ENCODE assay signal across 9 cellular contexts in the genomic region with DNA sequence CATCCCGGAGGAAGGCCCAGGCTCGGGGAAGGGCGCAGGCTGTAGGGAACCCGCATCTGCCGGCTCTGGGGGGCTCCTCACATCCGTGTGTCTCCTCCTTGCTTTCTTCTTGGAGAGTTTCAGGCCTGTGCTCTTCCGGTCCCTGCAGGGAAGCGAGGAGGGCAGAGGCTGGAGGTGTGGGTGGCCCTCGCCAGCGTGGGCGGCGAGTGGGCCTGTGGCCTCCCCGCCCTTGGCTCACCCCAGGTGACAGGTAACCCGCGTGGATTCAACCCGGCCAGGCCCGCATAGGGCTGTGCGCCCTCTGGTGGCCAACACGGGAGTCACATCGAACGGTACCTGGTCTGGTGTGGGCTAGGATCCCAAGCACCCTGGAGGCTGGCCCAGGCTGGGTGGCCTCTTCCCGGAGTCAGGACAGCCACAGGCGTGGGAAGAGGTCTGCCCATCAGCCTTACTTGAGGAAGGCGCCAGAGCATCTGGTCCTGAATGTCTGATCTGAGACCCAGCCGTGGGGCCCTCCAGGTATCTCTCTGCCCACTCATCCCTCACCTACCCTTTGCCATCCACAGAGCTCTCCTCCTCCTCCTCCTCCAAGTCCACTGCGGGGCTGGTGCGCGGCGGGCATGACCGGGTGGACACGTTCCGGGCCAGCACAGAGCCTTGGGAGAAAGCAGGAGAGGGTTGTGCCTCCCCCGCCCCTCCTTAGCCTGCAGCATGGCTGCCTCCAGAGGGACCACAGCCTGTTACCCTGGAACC. TPM values are rescaled to one million over a fixed set of nuclear protein-coding genes. Genes with fewer than 3 reads are reported as not detected.
A peak's percentile ranks its signal among the peaks of the same experiment; 100 is the strongest.
DNase-seq lines count a peak whose midpoint lies in the region; ATAC-seq, FAIRE-seq and TF ChIP-seq lines count a peak whose summit lies in the region.
"Had no signal": no experiment of that assay in that cellular context is flagged by ENCODE, and none has a peak within 500 bp of the region (broad histone marks: within the 10 kb centered on the region; RNA-seq: fewer than 3 reads in every experiment).

No MANE protein-coding gene starts in this region.

- no peak overlapping the region for H3K4me2 ChIP-seq in Karpas-422 (ENCODE audit: low read depth, low read length, poor library complexity, severe bottlenecking)
- H3K4me2 ChIP-seq: BLaER1 had no signal

- DNase-seq in NCI-H1436 (lab: John Stamatoyannopoulos, UW) (peak; percentile 45), NCI-H1436 treated with DMSO at 0.1 percent for 48 hours (lab: John Stamatoyannopoulos, UW) (no peak), Karpas-422 (peak; percentile 84), bronchial epithelial cell (ENCODE audit: low read depth) (peak; percentile 41), left lobe of liver (ENCODE audit: low spot score) (peak; percentile 82), GOT3 (lab: John Stamatoyannopoulos, UW) (no peak)
- peak; percentile 62 to 65 (median 64) for DNase-seq in activated CD4-positive, CD25-positive, alpha-beta regulatory T cell (lab: John Stamatoyannopoulos, UW)
- DNase-seq in stimulated activated CD4-positive, alpha-beta T cell treated with anti-CD3 and anti-CD28 coated beads, TNF-alpha, amount 100 ng/mL, for 48 hours (ENCODE audit: low read depth in 3 of 3), result peak in 2 of 3 donors; percentile 60 to 65

- H3K36me3 ChIP-seq in Karpas-422 (ENCODE audit: insufficient read depth, low read length), result no peaks in the 10 kb centered on the region
- peaks cover 34% of the 10 kb centered on the region for H3K36me3 ChIP-seq in bronchial epithelial cell (ENCODE audit: control insufficient read depth, insufficient read depth, low read length)
- H3K36me3 ChIP-seq: BLaER1 had no signal

- H3K4me1 ChIP-seq in Karpas-422 (ENCODE audit: low read length), result 0 out of 2 replicates have a peak, but pooled peaks cover 2% of the 10 kb centered on the region
- H3K4me1 ChIP-seq: BLaER1 had no signal

- no peaks in the 10 kb centered on the region for H3K9me3 ChIP-seq in Karpas-422 (ENCODE audit: low read length)
- H3K9me3 ChIP-seq: BLaER1 had no signal

- no peaks in the 10 kb centered on the region for H3K9me2 ChIP-seq in Karpas-422 (replicated peaks; ENCODE audit: insufficient read depth, low read length)

- H3K4me3 ChIP-seq in Karpas-422 (ENCODE audit: low read length) (no peak overlapping the region), bronchial epithelial cell (ENCODE audit: low read depth, low read length) (no peak overlapping the region)
- H3K4me3 ChIP-seq: BLaER1 had no signal

- no peak overlapping the region for H3K9ac ChIP-seq in Karpas-422 (ENCODE audit: low read length)
- H3K9ac ChIP-seq: BLaER1 had no signal

- no peak overlapping the region for H2AFZ ChIP-seq in Karpas-422 (ENCODE audit: low read length)

- 0 out of 2 replicates have a peak, but pooled peaks cover 4% of the 10 kb centered on the region for H4K20me1 ChIP-seq in Karpas-422 (ENCODE audit: insufficient read depth, low read depth, low read length)
- H4K20me1 ChIP-seq: BLaER1 had no signal

- H3K27me3 ChIP-seq in Karpas-422 (ENCODE audit: low read length), result no peaks in the 10 kb centered on the region
- no peaks in the 10 kb centered on the region for H3K27me3 ChIP-seq in bronchial epithelial cell (ENCODE audit: control insufficient read depth, insufficient read depth, low read length)
- H3K27me3 ChIP-seq: BLaER1 had no signal

- no peaks in the 10 kb centered on the region for H3K79me2 ChIP-seq in Karpas-422 (ENCODE audit: low read length)

- H3K27ac ChIP-seq in Karpas-422 (ENCODE audit: low read length), result no peak overlapping the region
- H3K27ac ChIP-seq: BLaER1 had no signal

- ATAC-seq in left lobe of liver, result peak; percentile 86

- peak; percentile 97 for TF ChIP-seq CTCF in bronchial epithelial cell (IDR thresholded peaks at IDR 0.05; ENCODE audit: insufficient read depth, low read length, severe bottlenecking)

- no peak for FAIRE-seq in bronchial epithelial cell (lab: Jason Lieb, UNC)

RNA-seq across cellular contexts. Expression of gene TNFRSF25, which starts 9.6 kb away (rescaled TPM):
- 0.58 TPM in 1 of 2 replicates, not detected in the other for total RNA-seq in Karpas-422 (2014; rRNA removed; shearing (Covaris generic); ENCODE audit: low replicate concordance)
- total RNA-seq in bronchial epithelial cell (20.5 and 30.3 TPM in 2 replicates), left lobe of liver (2.1 TPM)

RNA-seq across cellular contexts. Expression of gene PLEKHG5, which starts 15.9 kb away (rescaled TPM):
- total RNA-seq in Karpas-422 (2014; rRNA removed; shearing (Covaris generic); ENCODE audit: low replicate concordance), result 0.25 TPM in 1 of 2 replicates, not detected in the other
- 42.9 and 45.2 TPM in 2 replicates for total RNA-seq in bronchial epithelial cell
- total RNA-seq in left lobe of liver, result 1.1 TPM

RNA-seq across cellular contexts. Expression of gene ESPN, which starts 51.0 kb away (rescaled TPM):
- not detected in 2 replicates for total RNA-seq in Karpas-422 (2014; rRNA removed; shearing (Covaris generic); ENCODE audit: low replicate concordance)
- total RNA-seq in bronchial epithelial cell (4.5 and 8.4 TPM in 2 replicates), left lobe of liver (172 TPM)

RNA-seq across cellular contexts. Expression of gene HES2, which starts 55.8 kb away (rescaled TPM):
- total RNA-seq in Karpas-422 (2014; rRNA removed; shearing (Covaris generic); ENCODE audit: low replicate concordance), result not detected in 2 replicates
- total RNA-seq in bronchial epithelial cell (98.1 and 116 TPM in 2 replicates), left lobe of liver (0.13 TPM)

Comparison
In these comparisons a context has a peak if more than half of its experiments do, and no peak if none do; other contexts are left out.
1. DNase-seq: peak in NCI-H1436 (single experiment), Karpas-422 (single experiment), activated CD4-positive, CD25-positive, alpha-beta regulatory T cell (4 of 4), bronchial epithelial cell (single experiment), left lobe of liver (single experiment) and stimulated activated CD4-positive, alpha-beta T cell treated with anti-CD3 and anti-CD28 coated beads, TNF-alpha, amount 100 ng/mL, for 48 hours (2 of 3); none in NCI-H1436 treated with DMSO at 0.1 percent for 48 hours (single experiment) and GOT3 (single experiment).
2. RNA of gene PLEKHG5, which starts 15.9 kb away (total RNA-seq): 42.9 to 45.2 TPM in bronchial epithelial cell; 1.1 TPM in left lobe of liver (single experiment) and 0.25 TPM in Karpas-422; every median in the first group is over 10 times any median in the second.
3. RNA of gene ESPN, which starts 51.0 kb away (total RNA-seq): 172 TPM in left lobe of liver (single experiment); 4.5 to 8.4 TPM in bronchial epithelial cell and not detected in Karpas-422; every median in the first group is over 10 times any median in the second.